Comparison of ENCODE assay signal across 8 cellular contexts in genomic region chr14:34322940-34323418, GRCh38.
DNase-seq lines count a peak whose midpoint lies in the region; ATAC-seq and TF ChIP-seq lines count a peak whose summit lies in the region.

No MANE protein-coding gene starts in this region.

- intact Hi-C loops in dorsolateral prefrontal cortex (cut with DNase I), result no loop called here

- no peak overlapping the region for H2BK5ac ChIP-seq in mesendoderm (ENCODE audit: low read length)

- no peak overlapping the region for H2AK5ac ChIP-seq in mesendoderm (ENCODE audit: low read length)

- no peaks in the 10 kb centered on the region for H3K4me1 ChIP-seq in mesendoderm (ENCODE audit: control insufficient read depth, low read depth, low read length)

- no peak overlapping the region for H4K5ac ChIP-seq in mesendoderm (ENCODE audit: low read length)

- H4K8ac ChIP-seq in mesendoderm (ENCODE audit: low read depth, low read length), result peak overlapping the region; percentile 0

- no peak overlapping the region for H3K4ac ChIP-seq in mesendoderm (ENCODE audit: low read depth, low read length)

- no peak overlapping the region for H3K9ac ChIP-seq in mesendoderm (ENCODE audit: low read length)

- H3K36me3 ChIP-seq in mesendoderm (ENCODE audit: control insufficient read depth, insufficient read depth, low read length), result no peaks in the 10 kb centered on the region

- peak; percentile 85 for ATAC-seq in HG03159 (IDR thresholded peaks at IDR 0.05; ENCODE audit: unreplicated experiment)

- peak; percentile 52 to 85 (median 74) for TF ChIP-seq CTCF in dorsolateral prefrontal cortex (IDR thresholded peaks at IDR 0.05 in 54 of 56, conservative IDR thresholded peaks at IDR 0.05 in 2 of 56; ENCODE audit: low read depth in 1 of 56, partially characterized antibody in 56 of 56)

- no peak overlapping the region for H2BK120ac ChIP-seq in mesendoderm (ENCODE audit: low read depth, low read length)

- no peak overlapping the region for H3K56ac ChIP-seq in mesendoderm (ENCODE audit: low read length)

- H3K79me2 ChIP-seq in mesendoderm (ENCODE audit: control insufficient read depth, insufficient read depth, low read length), result no peaks in the 10 kb centered on the region

- H3K18ac ChIP-seq in mesendoderm (ENCODE audit: low read length), result no peak overlapping the region

- H3K27ac ChIP-seq in dorsolateral prefrontal cortex (no peak overlapping the region), mesendoderm (ENCODE audit: low read depth, low read length) (no peak overlapping the region)

- no peak overlapping the region for H2BK15ac ChIP-seq in mesendoderm (replicated peaks; ENCODE audit: low read depth)

- no peak overlapping the region for H3K4me3 ChIP-seq in dorsolateral prefrontal cortex
- H3K4me3 ChIP-seq in mesendoderm (ENCODE audit: low read length), result no peak overlapping the region

- no peak overlapping the region for H3K23ac ChIP-seq in mesendoderm (ENCODE audit: low read length)

- WGBS in mesendoderm (ENCODE audit: extremely low coverage, insufficient coverage, low lambda C conversion rate), result no CpG with 5 or more reads among the region's 8 CpGs

- H3K79me1 ChIP-seq in mesendoderm (ENCODE audit: low read length), result no peaks in the 10 kb centered on the region

- DNase-seq in NCI-H82 (lab: John Stamatoyannopoulos, UW) (peak; percentile 59), NCI-H82 treated with DMSO at 0.1 percent for 48 hours (lab: John Stamatoyannopoulos, UW; ENCODE audit: unreplicated experiment) (no peak), NCI-H510A (lab: John Stamatoyannopoulos, UW) (peak; percentile 3), dorsolateral prefrontal cortex (peak in 7 of 10 donors; percentile 16 to 55 (median 42)), mesendoderm (peak; percentile 63)
- DNase-seq in activated CD4-positive, alpha-beta T cell treated with anti-CD3 and anti-CD28 coated beads, Interleukin-2, amount 50 U/mL, for 1 hour, result peak; percentile 70
- peak; percentile 38 for DNase-seq in stimulated activated CD8-positive, alpha-beta memory T cell treated with anti-CD3 and anti-CD28 coated beads, Interleukin-4, amount 100 ng/mL, for 24 hours (ENCODE audit: low read depth)

- H3K27me3 ChIP-seq in dorsolateral prefrontal cortex (no peaks in the 10 kb centered on the region), mesendoderm (ENCODE audit: insufficient read depth, low read length, poor library complexity) (no peaks in the 10 kb centered on the region)

- no peak overlapping the region for H3K4me2 ChIP-seq in mesendoderm (ENCODE audit: low read length)
